In genomic region chrX:110333458-110333857, GRCh38 we compare ENCODE assay signal across 11 cellular contexts. TPM values are rescaled to one million over a fixed set of nuclear protein-coding genes. Genes with fewer than 3 reads are reported as not detected.
"Had no signal": no experiment of that assay in that cellular context is flagged by ENCODE, and none has a peak within 500 bp of the region (broad histone marks: within the 10 kb centered on the region; RNA-seq: fewer than 3 reads in every experiment).

No MANE protein-coding gene starts in this region.

RNA-seq across cellular contexts. Expression of gene RTL9, which starts 25.2 kb away (rescaled TPM):
- total RNA-seq: activated naive CD4-positive, alpha-beta T cell treated with anti-CD3 and anti-CD28 coated beads for 36 hours; activated naive CD8-positive, alpha-beta T cell treated with anti-CD3 and anti-CD28 coated beads for 36 hours; activated naive CD8-positive, alpha-beta T cell treated with anti-CD3 and anti-CD28 coated beads, Interleukin-2, amount 10 ng/mL, durations not matched to agents 7 days and 5 days; activated T-cell treated with anti-CD3 and anti-CD28 coated beads, Interleukin-2, amount 50 U/mL, for 4 hours; activated T-helper 1 cell treated with anti-CD3 and anti-CD28 coated beads, Interleukin-12 subunit alpha, Interleukin-12 subunit beta, Interleukin-2, Interleukin-4 antibody, amounts not matched to agents 30 ng/mL and 10 ng/mL and 1 ng/mL, durations not matched to agents 14 hours and 24 hours and 36 hours; activated T-helper 17 cell treated with anti-CD3 and anti-CD28 coated beads, Interleukin-2, amount 50 U/mL, for 72 hours; activated T-helper 2 cell treated with anti-CD3 and anti-CD28 coated beads, Interferon-gamma antibody, Interleukin-2, Interleukin-4, amounts not matched to agents 10 μg/mL and 5 μg/mL and 100 μg/mL, durations not matched to agents 14 hours and 24 hours and 36 hours; ascending aorta; body of pancreas; bronchial epithelial cell had no signal
- polyA plus RNA-seq: aorta had no signal
